13 cellular contexts compared by ENCODE assay signal in genomic region chr2:234969329-234970157, GRCh38. TPM values are rescaled to one million over a fixed set of nuclear protein-coding genes. Genes with fewer than 3 reads are reported as not detected.
A peak's percentile ranks its signal among the peaks of the same experiment; 100 is the strongest.
DNase-seq lines count a peak whose midpoint lies in the region; ATAC-seq and TF ChIP-seq lines count a peak whose summit lies in the region.
"Had no signal": no experiment of that assay in that cellular context is flagged by ENCODE, and none has a peak within 500 bp of the region (broad histone marks: within the 10 kb centered on the region; RNA-seq: fewer than 3 reads in every experiment).

No MANE protein-coding gene starts in this region.

- H3K9me3 Mint-ChIP-seq in brain, result peaks cover 5 to 37% (median 13%) of the 10 kb centered on the region in 5 experiments
- no peaks in the 10 kb centered on the region for H3K9me3 Mint-ChIP-seq in CD4-positive, alpha-beta memory T cell
- H3K9me3 Mint-ChIP-seq: central memory CD8-positive, alpha-beta T cell; stimulated activated naive CD8-positive, alpha-beta T cell treated with anti-CD3 and anti-CD28 coated beads, Interleukin-15, Interleukin-2, amounts not matched to agents 100 ng/mL and 50 ng/mL, for 24 hours had no signal

- no peak overlapping the region for H3K4me2 ChIP-seq in mesendoderm (ENCODE audit: low read length)

- DNase-seq in left ventricle myocardium inferior, result no peak
- DNase-seq in Right ventricle myocardium inferior (ENCODE audit: missing footprints), result no peak
- no peak for DNase-seq in mesendoderm
- DNase-seq in ureter (ENCODE audit: low spot score), result no peak
- no peak for DNase-seq in CD4-positive, alpha-beta memory T cell
- DNase-seq: kidney glomerular epithelial cell, NCI-H1092, NCI-H524 treated with DMSO at 0.1 percent for 48 hours had no signal

- H3K4ac ChIP-seq in mesendoderm (ENCODE audit: low read depth, low read length), result no peak overlapping the region

- peaks cover 74% of the 10 kb centered on the region for H3K4me1 Mint-ChIP-seq in brain
- peaks cover 0 to 5% (median 0%) of the 10 kb centered on the region in 4 donors for H3K4me1 Mint-ChIP-seq in CD4-positive, alpha-beta memory T cell
- H3K4me1 Mint-ChIP-seq: central memory CD8-positive, alpha-beta T cell had no signal

- no peaks in the 10 kb centered on the region for H3K27me3 Mint-ChIP-seq in brain
- H3K27me3 Mint-ChIP-seq in CD4-positive, alpha-beta memory T cell, result peaks cover 12 to 18% of the 10 kb centered on the region in 2 donors

- WGBS in mesendoderm (ENCODE audit: extremely low coverage, insufficient coverage, low lambda C conversion rate), result 100% methylated on average over 1 of the region's 17 CpGs

- peaks cover 82% of the 10 kb centered on the region for H3K79me2 ChIP-seq in mesendoderm (ENCODE audit: control insufficient read depth, insufficient read depth, low read length)

- no peaks in the 10 kb centered on the region for H3K9me3 ChIP-seq in left ventricle myocardium inferior (replicated peaks)
- no peaks in the 10 kb centered on the region for H3K9me3 ChIP-seq in CD4-positive, alpha-beta memory T cell (ENCODE audit: control insufficient read depth in 1 of 2, low read length in 2 of 2)

- no peak overlapping the region for H2BK120ac ChIP-seq in mesendoderm (ENCODE audit: low read depth, low read length)

- H3K27me3 ChIP-seq in left ventricle myocardium inferior (ENCODE audit: low read depth) (no peaks in the 10 kb centered on the region), mesendoderm (ENCODE audit: insufficient read depth, low read length, poor library complexity) (no peaks in the 10 kb centered on the region)
- no peaks in the 10 kb centered on the region for H3K27me3 ChIP-seq in CD4-positive, alpha-beta memory T cell (ENCODE audit: insufficient read depth, low read length)

- H3K9ac ChIP-seq in mesendoderm (ENCODE audit: low read length), result peak overlapping the region; percentile 27

- CTCF ChIA-PET in CD4-positive, alpha-beta memory T cell (lab: Charles Lee; ENCODE audit: partially characterized antibody), result no interaction called here

- peak overlapping the region; percentile 74 for H2BK5ac ChIP-seq in mesendoderm (ENCODE audit: low read length)

- H3K18ac ChIP-seq in mesendoderm (ENCODE audit: low read length), result no peak overlapping the region

- H4K5ac ChIP-seq in mesendoderm (ENCODE audit: low read length), result no peak overlapping the region

- no peak for TF ChIP-seq CTCF in left ventricle myocardium inferior (IDR thresholded peaks at IDR 0.05; ENCODE audit: borderline replicate concordance)
- no peak for TF ChIP-seq CTCF in brain (conservative IDR thresholded peaks at IDR 0.05)

- H3K4me1 ChIP-seq in left ventricle myocardium inferior (peaks cover 34% of the 10 kb centered on the region), mesendoderm (ENCODE audit: control insufficient read depth, low read depth, low read length) (peaks cover 15% of the 10 kb centered on the region)
- no peaks in the 10 kb centered on the region for H3K4me1 ChIP-seq in CD4-positive, alpha-beta memory T cell (ENCODE audit: insufficient read depth, low read length)

- H3K4me3 ChIP-seq in left ventricle myocardium inferior (no peak overlapping the region), mesendoderm (ENCODE audit: low read length) (no peak overlapping the region)
- H3K4me3 ChIP-seq in CD4-positive, alpha-beta memory T cell (ENCODE audit: low read length in 2 of 2), result no peak overlapping the region

- no peak overlapping the region for H2BK15ac ChIP-seq in mesendoderm (replicated peaks; ENCODE audit: low read depth)

- intact Hi-C loops in left ventricle myocardium inferior (cut with micrococcal nuclease) (no loop called here), Right ventricle myocardium inferior (cut with DNase I) (no loop called here)
- intact Hi-C loops in CD4-positive, alpha-beta memory T cell (cut with micrococcal nuclease), result no loop called here

- H3K4me3 Mint-ChIP-seq in brain, result peak overlapping the region in 4 of 5 experiments; percentile 5 to 62 (median 27)
- H3K4me3 Mint-ChIP-seq in CD4-positive, alpha-beta memory T cell, result no peak overlapping the region
- H3K4me3 Mint-ChIP-seq: central memory CD8-positive, alpha-beta T cell; stimulated activated naive CD8-positive, alpha-beta T cell treated with anti-CD3 and anti-CD28 coated beads, Interleukin-15, Interleukin-2, amounts not matched to agents 100 ng/mL and 50 ng/mL, for 24 hours had no signal

- H3K36me3 ChIP-seq in left ventricle myocardium inferior (no peaks in the 10 kb centered on the region), mesendoderm (ENCODE audit: control insufficient read depth, insufficient read depth, low read length) (peaks cover 3% of the 10 kb centered on the region)
- H3K36me3 ChIP-seq in CD4-positive, alpha-beta memory T cell (ENCODE audit: insufficient read depth, low read length), result no peaks in the 10 kb centered on the region

- peaks cover 57% of the 10 kb centered on the region for H3K36me3 Mint-ChIP-seq in brain
- H3K36me3 Mint-ChIP-seq in CD4-positive, alpha-beta memory T cell, result no peaks in the 10 kb centered on the region

- H3K56ac ChIP-seq in mesendoderm (ENCODE audit: low read length), result peak overlapping the region; percentile 69

- H3K23ac ChIP-seq in mesendoderm (ENCODE audit: low read length), result no peak overlapping the region

- H3K27ac ChIP-seq in left ventricle myocardium inferior (replicated peaks), result peak overlapping the region; percentile 63
- H3K27ac ChIP-seq in mesendoderm (ENCODE audit: low read depth, low read length), result no peak overlapping the region
- H3K27ac ChIP-seq in CD4-positive, alpha-beta memory T cell (ENCODE audit: low read depth, low read length), result no peak overlapping the region

- ATAC-seq in Right ventricle myocardium inferior (no peak), HG02759 (IDR thresholded peaks at IDR 0.05; ENCODE audit: unreplicated experiment) (no peak), HG03460 (IDR thresholded peaks at IDR 0.05; ENCODE audit: unreplicated experiment) (no peak)

- POLR2A ChIA-PET in CD4-positive, alpha-beta memory T cell (lab: Charles Lee; ENCODE audit: partially characterized antibody), result no interaction called here

- H4K8ac ChIP-seq in mesendoderm (ENCODE audit: low read depth, low read length), result no peak overlapping the region

- H3K79me1 ChIP-seq in mesendoderm (ENCODE audit: low read length), result peaks cover 42% of the 10 kb centered on the region

- peak overlapping the region; percentile 34 to 83 (median 58) for H3K27ac Mint-ChIP-seq in brain
- H3K27ac Mint-ChIP-seq in CD4-positive, alpha-beta memory T cell, result no peak overlapping the region
- H3K27ac Mint-ChIP-seq: stimulated activated naive CD8-positive, alpha-beta T cell treated with anti-CD3 and anti-CD28 coated beads, Interleukin-15, Interleukin-2, amounts not matched to agents 100 ng/mL and 50 ng/mL, for 24 hours had no signal

- peak overlapping the region; percentile 65 for H2AK5ac ChIP-seq in mesendoderm (ENCODE audit: low read length)

RNA-seq across cellular contexts. Expression of gene SH3BP4, which starts 17.7 kb away (rescaled TPM):
- total RNA-seq in left ventricle myocardium inferior, result 9.6 TPM
- 9.3 TPM for total RNA-seq in Right ventricle myocardium inferior
- polyA plus RNA-seq in brain (ENCODE audit: insufficient read depth, low read depth, low replicate concordance), result 78.4 TPM
- 26.4 TPM for polyA plus RNA-seq in mesendoderm (2013, experiment 1 of 2)
- 26.9 TPM for polyA plus RNA-seq in mesendoderm (2013, experiment 2 of 2)
- total RNA-seq in ureter, result 29.9 TPM
- under 1 TPM in 1 of 2 experiments, not detected in 1; 0.20 TPM for total RNA-seq in CD4-positive, alpha-beta memory T cell
- polyA plus RNA-seq in CD4-positive, alpha-beta memory T cell, result not detected

Comparison
In these comparisons a context has a peak if more than half of its experiments do, and no peak if none do; other contexts are left out.
1. H3K27ac Mint-ChIP-seq: peak in brain (5 of 5); none in CD4-positive, alpha-beta memory T cell (0 of 7).
2. H3K4me3 Mint-ChIP-seq: peak in brain (4 of 5); none in CD4-positive, alpha-beta memory T cell (0 of 8).